In the genomic region with DNA sequence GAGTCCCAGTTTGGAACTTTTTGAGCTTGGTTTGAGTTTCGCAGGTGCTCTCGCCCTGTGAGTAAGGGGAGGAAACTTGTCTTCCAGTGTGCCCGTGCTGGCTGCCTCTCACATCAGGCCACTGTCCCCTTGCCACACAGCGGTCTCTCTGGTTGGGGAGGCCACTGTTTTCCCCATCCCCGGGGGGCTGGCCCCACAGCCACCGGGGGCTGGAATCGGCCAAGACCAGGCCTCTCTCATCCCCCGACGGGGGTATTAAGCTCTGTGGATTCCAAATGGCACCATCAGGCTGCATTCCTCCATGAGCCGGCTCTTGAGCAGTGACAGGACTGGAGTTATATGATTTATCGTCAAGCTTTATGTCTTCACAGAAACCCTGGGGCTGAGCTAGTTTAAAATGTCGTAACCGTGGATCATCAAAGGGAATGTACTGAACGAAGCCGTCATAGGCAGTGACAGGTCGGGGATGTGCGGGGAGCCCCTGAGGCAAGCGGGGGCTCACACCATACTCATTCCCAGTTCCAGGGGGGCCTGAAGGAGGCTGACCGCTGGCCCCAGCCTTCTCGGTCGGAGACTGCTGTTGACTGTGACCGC, we compare ENCODE assay signal across 15 cellular contexts. TPM values are rescaled to one million over a fixed set of nuclear protein-coding genes. Genes with fewer than 3 reads are reported as not detected.
DNase-seq lines count a peak whose midpoint lies in the region; ATAC-seq and TF ChIP-seq lines count a peak whose summit lies in the region.
"Had no signal": no experiment of that assay in that cellular context is flagged by ENCODE, and none has a peak within 500 bp of the region (broad histone marks: within the 10 kb centered on the region; RNA-seq: fewer than 3 reads in every experiment).

No MANE protein-coding gene starts in this region.

- peaks cover 53% of the 10 kb centered on the region for H3K27me3 Mint-ChIP-seq in activated CD4-positive, alpha-beta memory T cell treated with anti-CD3 and anti-CD28 coated beads, Interleukin-2, amount 10 ng/mL, durations not matched to agents 7 days and 5 days
- peaks cover 53% of the 10 kb centered on the region for H3K27me3 Mint-ChIP-seq in activated CD4-positive, alpha-beta memory T cell treated with anti-CD3 and anti-CD28 coated beads for 36 hours
- H3K27me3 Mint-ChIP-seq in T-cell = peaks cover 46 to 67% of the 10 kb centered on the region in 2 donors

- peak overlapping the region; percentile 87 for H3K27ac Mint-ChIP-seq in activated CD4-positive, alpha-beta memory T cell treated with anti-CD3 and anti-CD28 coated beads, Interleukin-2, amount 10 ng/mL, durations not matched to agents 7 days and 5 days
- H3K27ac Mint-ChIP-seq in activated CD4-positive, alpha-beta memory T cell treated with anti-CD3 and anti-CD28 coated beads for 36 hours = no peak overlapping the region
- no peak overlapping the region for H3K27ac Mint-ChIP-seq in T-cell
- H3K27ac Mint-ChIP-seq: HFFc6 had no signal

- H3K36me3 ChIP-seq in adrenal gland (replicated peaks in 1 of 2) = no peaks in the 10 kb centered on the region
- H3K36me3 ChIP-seq in testis (ENCODE audit: low read depth, missing control alignments) = no peaks in the 10 kb centered on the region

- H3K4me1 ChIP-seq in adrenal gland (replicated peaks in 1 of 2) = peaks cover 14 to 30% of the 10 kb centered on the region in 2 donors
- peaks cover 29% of the 10 kb centered on the region for H3K4me1 ChIP-seq in testis
- H3K4me1 ChIP-seq: A549 had no signal

- no peaks in the 10 kb centered on the region for H3K9me3 ChIP-seq in adrenal gland (replicated peaks in 1 of 3)
- H3K9me3 ChIP-seq in testis = no peaks in the 10 kb centered on the region
- H3K9me3 ChIP-seq: A549, SK-N-SH had no signal

- POLR2A ChIA-PET in activated CD4-positive, alpha-beta memory T cell treated with anti-CD3 and anti-CD28 coated beads, Interleukin-2, amount 10 ng/mL, durations not matched to agents 7 days and 5 days (lab: Charles Lee) = interaction anchor here (1.9 to 3.2 kb wide), 4 partner anchors 11 to 203 kb away, joined by 4 to 26 read pairs (median 12); no protein-coding TSS in a partner anchor
- POLR2A ChIA-PET in activated CD4-positive, alpha-beta memory T cell treated with anti-CD3 and anti-CD28 coated beads for 36 hours (lab: Charles Lee) = no interaction called here
- POLR2A ChIA-PET in T-cell (lab: Charles Lee) = no interaction called here

- H3K27ac ChIP-seq in adrenal gland = peak overlapping the region in 3 of 5 donors; percentile 32 to 85 (median 59)
- H3K27ac ChIP-seq in testis = peak overlapping the region; percentile 42 to 61
- H3K27ac ChIP-seq: A549, parathyroid adenoma had no signal

- TF ChIP-seq CTCF in adrenal gland (IDR thresholded peaks at IDR 0.05) = no peak
- TF ChIP-seq CTCF in testis (IDR thresholded peaks at IDR 0.05) = no peak

- peaks cover 59% of the 10 kb centered on the region for H3K4me1 Mint-ChIP-seq in activated CD4-positive, alpha-beta memory T cell treated with anti-CD3 and anti-CD28 coated beads, Interleukin-2, amount 10 ng/mL, durations not matched to agents 7 days and 5 days
- peaks cover 40% of the 10 kb centered on the region for H3K4me1 Mint-ChIP-seq in activated CD4-positive, alpha-beta memory T cell treated with anti-CD3 and anti-CD28 coated beads for 36 hours (ENCODE audit: low read depth)
- peaks cover 39 to 53% (median 43%) of the 10 kb centered on the region in 3 donors for H3K4me1 Mint-ChIP-seq in T-cell

- CTCF ChIA-PET in activated CD4-positive, alpha-beta memory T cell treated with anti-CD3 and anti-CD28 coated beads, Interleukin-2, amount 10 ng/mL, durations not matched to agents 7 days and 5 days (lab: Charles Lee) = interaction anchor here (1.9 kb wide), 1 partner anchor 30 kb away, joined by 10 read pairs; no protein-coding TSS in a partner anchor
- CTCF ChIA-PET in activated CD4-positive, alpha-beta memory T cell treated with anti-CD3 and anti-CD28 coated beads for 36 hours (lab: Charles Lee) = interaction anchor here (0.8 to 3.3 kb wide), 2 partner anchors 26 to 1464 kb away, joined by 3 to 13 read pairs; no protein-coding TSS in a partner anchor
- CTCF ChIA-PET in T-cell (lab: Charles Lee) = no interaction called here

- H3K36me3 Mint-ChIP-seq in activated CD4-positive, alpha-beta memory T cell treated with anti-CD3 and anti-CD28 coated beads, Interleukin-2, amount 10 ng/mL, durations not matched to agents 7 days and 5 days (ENCODE audit: low read depth) = peaks cover 4% of the 10 kb centered on the region
- H3K36me3 Mint-ChIP-seq in activated CD4-positive, alpha-beta memory T cell treated with anti-CD3 and anti-CD28 coated beads for 36 hours = no peaks in the 10 kb centered on the region
- no peaks in the 10 kb centered on the region for H3K36me3 Mint-ChIP-seq in T-cell

- DNase-seq in activated CD4-positive, alpha-beta memory T cell treated with anti-CD3 and anti-CD28 coated beads, Interleukin-2, amount 10 ng/mL, durations not matched to agents 7 days and 5 days = no peak
- no peak for DNase-seq in activated CD4-positive, alpha-beta memory T cell treated with anti-CD3 and anti-CD28 coated beads for 36 hours
- peak in 2 of 7 donors; percentile 8 to 29 for DNase-seq in adrenal gland
- peak; percentile 60 for DNase-seq in left kidney (ENCODE audit: low read depth, low spot score)
- DNase-seq in testis = no peak
- no peak for DNase-seq in T-cell
- DNase-seq in stimulated activated CD4-positive, alpha-beta T cell treated with anti-CD3 and anti-CD28 coated beads, Interleukin-4, amount 100 ng/mL, for 24 hours = no peak
- DNase-seq: EL, foreskin fibroblast, HFFc6, NCI-H146, SK-N-SH had no signal

- no peak for TF ChIP-seq POLR2A in adrenal gland (IDR thresholded peaks at IDR 0.05)
- no peak for TF ChIP-seq POLR2A in testis (IDR thresholded peaks at IDR 0.05)

- peak overlapping the region; percentile 64 for H3K4me3 Mint-ChIP-seq in activated CD4-positive, alpha-beta memory T cell treated with anti-CD3 and anti-CD28 coated beads, Interleukin-2, amount 10 ng/mL, durations not matched to agents 7 days and 5 days
- no peak overlapping the region for H3K4me3 Mint-ChIP-seq in activated CD4-positive, alpha-beta memory T cell treated with anti-CD3 and anti-CD28 coated beads for 36 hours
- peak overlapping the region in 1 of 3 donors; percentile 76 for H3K4me3 Mint-ChIP-seq in T-cell
- H3K4me3 Mint-ChIP-seq: HFFc6 had no signal

- peaks cover 3% of the 10 kb centered on the region for H3K9me3 Mint-ChIP-seq in activated CD4-positive, alpha-beta memory T cell treated with anti-CD3 and anti-CD28 coated beads, Interleukin-2, amount 10 ng/mL, durations not matched to agents 7 days and 5 days
- no peaks in the 10 kb centered on the region for H3K9me3 Mint-ChIP-seq in activated CD4-positive, alpha-beta memory T cell treated with anti-CD3 and anti-CD28 coated beads for 36 hours
- no peaks in the 10 kb centered on the region for H3K9me3 Mint-ChIP-seq in T-cell
- H3K9me3 Mint-ChIP-seq: HFFc6 had no signal

- no peaks in the 10 kb centered on the region for H3K27me3 ChIP-seq in adrenal gland
- no peaks in the 10 kb centered on the region for H3K27me3 ChIP-seq in testis

- no peak for ATAC-seq in T-cell (replicated peaks in 1 of 4)
- no peak for ATAC-seq in GM18873 (IDR thresholded peaks at IDR 0.05; ENCODE audit: low FRiP score, unreplicated experiment)
- ATAC-seq: A549 had no signal

- H3K4me3 ChIP-seq in adrenal gland (no peak overlapping the region), testis (no peak overlapping the region)
- H3K4me3 ChIP-seq: A549 had no signal

- 50 to 69% (median 66%) methylated on average over 14 to 22 of the region's 22 CpGs for WGBS in adrenal gland, 4 donors
- 72 to 81% methylated on average over 13 to 22 of the region's 22 CpGs for WGBS in testis, 2 donors

- intact Hi-C loops in activated CD4-positive, alpha-beta memory T cell treated with anti-CD3 and anti-CD28 coated beads for 36 hours (cut with micrococcal nuclease) = no loop called here
- intact Hi-C loops in adrenal gland (cut with DNase I) (no loop called here), testis (cut with DNase I; ENCODE audit: low total_unique reads) (no loop called here)

RNA-seq across cellular contexts. Expression of gene JCAD, which starts 30.8 kb away (rescaled TPM):
- total RNA-seq in activated CD4-positive, alpha-beta memory T cell treated with anti-CD3 and anti-CD28 coated beads, Interleukin-2, amount 10 ng/mL, durations not matched to agents 7 days and 5 days = 1 to 10 TPM in 1 of 2 experiments, under 1 TPM in 1; 0.68 to 1.0 TPM
- under 1 TPM in 1 of 2 experiments, not detected in 1; 0.05 TPM for total RNA-seq in activated CD4-positive, alpha-beta memory T cell treated with anti-CD3 and anti-CD28 coated beads for 36 hours
- total RNA-seq in adrenal gland (10 to 100 TPM; 20.0 to 53.5 (median 26.0) TPM), testis (100 to 1,000 TPM; 109 to 133 TPM), T-cell (under 1 TPM in 3 of 5 donors, not detected in 2; 0.06 to 0.32 (median 0.10) TPM)
- polyA plus RNA-seq in adrenal gland (10 to 100 TPM; 10.5 to 17.1 (median 12.4) TPM), testis (ENCODE audit: insufficient read depth, low read depth, low replicate concordance) (57.4 TPM)

Comparison
In these comparisons a context has a peak if more than half of its experiments do, and no peak if none do; other contexts are left out.
1. RNA of gene JCAD, which starts 30.8 kb away (total RNA-seq): 109 to 133 TPM in testis and 20.0 to 53.5 TPM in adrenal gland; 0.68 to 1.0 TPM in activated CD4-positive, alpha-beta memory T cell treated with anti-CD3 and anti-CD28 coated beads, Interleukin-2, amount 10 ng/mL, durations not matched to agents 7 days and 5 days, 0.06 to 0.32 TPM in T-cell and 0.05 TPM in activated CD4-positive, alpha-beta memory T cell treated with anti-CD3 and anti-CD28 coated beads for 36 hours; every median in the first group is over 10 times any median in the second.
2. CTCF ChIA-PET loops: an anchor here in activated CD4-positive, alpha-beta memory T cell treated with anti-CD3 and anti-CD28 coated beads, Interleukin-2, amount 10 ng/mL, durations not matched to agents 7 days and 5 days (1.9 kb wide) and activated CD4-positive, alpha-beta memory T cell treated with anti-CD3 and anti-CD28 coated beads for 36 hours (0.8 to 3.3 kb wide); none called in T-cell.